7 cellular contexts compared by ENCODE assay signal in genomic region chrX:54529166-54529558, GRCh38. TPM values are rescaled to one million over a fixed set of nuclear protein-coding genes. Genes with fewer than 3 reads are reported as not detected.
DNase-seq lines count a peak whose midpoint lies in the region; ATAC-seq, FAIRE-seq and TF ChIP-seq lines count a peak whose summit lies in the region.

No MANE protein-coding gene starts in this region.

- peak overlapping the region in 3 of 4 experiments; percentile 39 to 65 (median 63) for H3K4me3 ChIP-seq in fibroblast of lung (replicated peaks in 1 of 4; ENCODE audit: control extremely low read depth in 1 of 4, insufficient read depth in 1 of 4, low read depth in 3 of 4, low read length in 4 of 4)
- H3K4me3 ChIP-seq in skeletal muscle tissue (ENCODE audit: low read length in 3 of 3): peak overlapping the region; percentile 74 to 81 (median 77)
- H3K4me3 ChIP-seq in small intestine (ENCODE audit: low read depth in 1 of 2, low read length in 2 of 2): peak overlapping the region in 1 of 2 donors; percentile 36

- no peaks in the 10 kb centered on the region for H3K9me3 Mint-ChIP-seq in HFFc6

- CTCF ChIA-PET in RWPE1 (lab: Yijun Ruan, JAX): interaction anchor here (0.7 kb wide), 1 partner anchor 23 kb away, joined by 4 read pairs; no protein-coding TSS in a partner anchor

- peak overlapping the region; percentile 73 for H2AFZ ChIP-seq in fibroblast of lung (ENCODE audit: low read length)

- no peaks in the 10 kb centered on the region; the same call in 1 of the 2 replicates for H3K27me3 Mint-ChIP-seq in HFFc6 (ENCODE audit: insufficient read depth)

- POLR2A ChIA-PET in RWPE1 (lab: Yijun Ruan, JAX; ENCODE audit: low non-redundant PET): no interaction called here

- no peaks in the 10 kb centered on the region for H3K4me1 ChIP-seq in fibroblast of lung (ENCODE audit: control insufficient read depth, extremely low read depth, insufficient read depth, low read length)
- peaks cover 8 to 24% (median 19%) of the 10 kb centered on the region in 3 donors for H3K4me1 ChIP-seq in skeletal muscle tissue (ENCODE audit: control insufficient read depth in 3 of 3, insufficient read depth in 3 of 3, low read length in 3 of 3)
- no peaks in the 10 kb centered on the region for H3K4me1 ChIP-seq in small intestine (ENCODE audit: control insufficient read depth in 2 of 2, insufficient read depth in 1 of 2, low read depth in 1 of 2, low read length in 1 of 2)

- no peak overlapping the region for H3K9ac ChIP-seq in fibroblast of lung (ENCODE audit: insufficient read depth, low read length)
- H3K9ac ChIP-seq in skeletal muscle tissue (ENCODE audit: low read depth in 1 of 3, low read length in 3 of 3): peak overlapping the region in 1 of 3 donors; percentile 79

- DNase-seq in HFFc6 (no peak), RWPE1 (ENCODE audit: low spot score) (no peak), fibroblast of lung (ENCODE audit: low read depth in 2 of 2) (no peak), small intestine (no peak), omental fat pad (ENCODE audit: low spot score) (no peak)

- no peak for TF ChIP-seq CTCF in HFFc6 (IDR thresholded peaks at IDR 0.05)
- TF ChIP-seq CTCF in RWPE1 (conservative IDR thresholded peaks at IDR 0.05; ENCODE audit: low read depth): no peak
- no peak for TF ChIP-seq CTCF in fibroblast of lung (conservative IDR thresholded peaks at IDR 0.05 in 1 of 2, IDR thresholded peaks at IDR 0.05 in 1 of 2; ENCODE audit: low read depth in 1 of 2, low read length in 2 of 2)
- no peak for TF ChIP-seq CTCF in omental fat pad (IDR thresholded peaks at IDR 0.05)

- H3K79me2 ChIP-seq in fibroblast of lung (ENCODE audit: control insufficient read depth, insufficient read depth, low read length): peaks cover 22% of the 10 kb centered on the region

- no peaks in the 10 kb centered on the region for H4K20me1 ChIP-seq in fibroblast of lung (ENCODE audit: control insufficient read depth, extremely low read depth, insufficient read depth, low read length)

- peak overlapping the region; percentile 11 for H3K4me2 ChIP-seq in fibroblast of lung (ENCODE audit: extremely low read depth, insufficient read depth, low read length)

- peaks cover 33% of the 10 kb centered on the region for H3K4me1 Mint-ChIP-seq in HFFc6 (ENCODE audit: low read depth)

- H3K27me3 ChIP-seq in fibroblast of lung (ENCODE audit: control insufficient read depth, insufficient read depth, low read length) (no peaks in the 10 kb centered on the region), skeletal muscle tissue (ENCODE audit: control insufficient read depth in 3 of 3, insufficient read depth in 3 of 3, low read length in 3 of 3) (no peaks in the 10 kb centered on the region), small intestine (ENCODE audit: control insufficient read depth in 2 of 2, insufficient read depth in 2 of 2, low read length in 2 of 2) (no peaks in the 10 kb centered on the region)

- H3K36me3 ChIP-seq in fibroblast of lung (ENCODE audit: control insufficient read depth, insufficient read depth, low read length): no peaks in the 10 kb centered on the region
- no peaks in the 10 kb centered on the region for H3K36me3 ChIP-seq in skeletal muscle tissue (ENCODE audit: control insufficient read depth in 3 of 3, insufficient read depth in 3 of 3, low read length in 3 of 3)
- no peaks in the 10 kb centered on the region for H3K36me3 ChIP-seq in small intestine (ENCODE audit: control insufficient read depth in 2 of 2, insufficient read depth in 2 of 2, low read length in 2 of 2)

- H3K9me3 ChIP-seq in fibroblast of lung (ENCODE audit: control insufficient read depth, insufficient read depth, low read depth, low read length): no peaks in the 10 kb centered on the region
- no peaks in the 10 kb centered on the region for H3K9me3 ChIP-seq in skeletal muscle tissue (ENCODE audit: control insufficient read depth in 3 of 3, low read length in 3 of 3)
- no peaks in the 10 kb centered on the region for H3K9me3 ChIP-seq in small intestine (ENCODE audit: control insufficient read depth, low read depth)

- peak overlapping the region; percentile 95 for H3K4me3 Mint-ChIP-seq in HFFc6

- no peak for ATAC-seq in GM18517 (IDR thresholded peaks at IDR 0.05; ENCODE audit: unreplicated experiment)
- ATAC-seq in omental fat pad (ENCODE audit: low FRiP score): no peak

- 51 to 69% (median 58%) methylated on average over 4 of the region's 4 CpGs for WGBS in small intestine, 3 donors

- H3K27ac Mint-ChIP-seq in HFFc6: peak overlapping the region; percentile 96

- FAIRE-seq in small intestine (lab: Jason Lieb, UNC): no peak

- no peaks in the 10 kb centered on the region for H3K36me3 Mint-ChIP-seq in HFFc6 (ENCODE audit: low read depth)

- H3K27ac ChIP-seq in RWPE1 (peak overlapping the region; percentile 82), fibroblast of lung (ENCODE audit: insufficient read depth, low read length) (peak overlapping the region; percentile 83), skeletal muscle tissue (ENCODE audit: low read depth, low read length) (peak overlapping the region; percentile 83), small intestine (ENCODE audit: low read depth in 1 of 2, low read length in 1 of 2) (peak overlapping the region in 1 of 2 donors; percentile 91)

RNA-seq across cellular contexts. Expression of gene GNL3L, which starts 0.9 kb away (rescaled TPM):
- total RNA-seq in HFFc6 (2021; fragmentation: NEBNext Ultra II Directional; extraction: Animal tissue kit (Norgen Biotek cat#: 25700)): 10 to 100 TPM; 42.4 to 49.2 (median 44.4) TPM
- 17.3 and 18.7 TPM in 2 replicates for total RNA-seq in fibroblast of lung
- polyA plus RNA-seq in fibroblast of lung: 29.3 and 29.6 TPM in 2 replicates
- 12.3 and 16.3 TPM in 2 replicates for polyA plus RNA-seq in fibroblast of lung (2012)
- 24.3 and 30.1 TPM in 2 replicates for polyA minus RNA-seq in fibroblast of lung (ENCODE audit: low replicate concordance)
- 20.9 TPM for total RNA-seq in skeletal muscle tissue
- 10 to 100 TPM in 1 of 3 donors, 1 to 10 TPM in 2; 4.3 to 11.9 (median 6.3) TPM for polyA plus RNA-seq in small intestine
- 10 to 100 TPM; 23.8 to 41.2 (median 30.2) TPM for total RNA-seq in omental fat pad

RNA-seq across cellular contexts. Expression of gene FGD1, which starts 33.1 kb away (rescaled TPM):
- total RNA-seq in HFFc6 (2021; fragmentation: NEBNext Ultra II Directional; extraction: Animal tissue kit (Norgen Biotek cat#: 25700)): 10 to 100 TPM; 16.2 to 19.8 (median 17.9) TPM
- total RNA-seq in fibroblast of lung (3.3 and 4.5 TPM in 2 replicates), skeletal muscle tissue (4.2 TPM), omental fat pad (1 to 10 TPM; 2.0 to 3.0 (median 2.2) TPM)
- polyA plus RNA-seq in fibroblast of lung (4.3 and 7.5 TPM in 2 replicates), small intestine (1 to 10 TPM in 1 of 3 donors, under 1 TPM in 2; 0.81 to 2.8 (median 0.89) TPM)
- 8.2 and 10.8 TPM in 2 replicates for polyA plus RNA-seq in fibroblast of lung (2012)
- 19.2 and 26.1 TPM in 2 replicates for polyA minus RNA-seq in fibroblast of lung (ENCODE audit: low replicate concordance)
